Comparison of ENCODE assay signal across 23 cellular contexts in genomic region chr18:41347057-41347456, GRCh38.
DNase-seq lines count a peak whose midpoint lies in the region; FAIRE-seq and TF ChIP-seq lines count a peak whose summit lies in the region.
"Had no signal": no experiment of that assay in that cellular context is flagged by ENCODE, and none has a peak within 500 bp of the region (broad histone marks: within the 10 kb centered on the region; RNA-seq: fewer than 3 reads in every experiment).

No MANE protein-coding gene starts in this region.

- no peaks in the 10 kb centered on the region for H3K36me3 ChIP-seq in sigmoid colon
- no peaks in the 10 kb centered on the region for H3K36me3 ChIP-seq in esophagus squamous epithelium
- H3K36me3 ChIP-seq: cardiac muscle cell, neutrophil, suprapubic skin had no signal

- no peak for TF ChIP-seq EP300 in sigmoid colon (IDR thresholded peaks at IDR 0.05)

- no peak for TF ChIP-seq CTCF in D721Med (IDR thresholded peaks at IDR 0.05; ENCODE audit: insufficient read depth, missing control alignments)
- TF ChIP-seq CTCF in choroid plexus epithelial cell (conservative IDR thresholded peaks at IDR 0.05; ENCODE audit: low read depth, low read length) = no peak
- no peak for TF ChIP-seq CTCF in sigmoid colon (IDR thresholded peaks at IDR 0.05)
- TF ChIP-seq CTCF in esophagus squamous epithelium (IDR thresholded peaks at IDR 0.05) = no peak

- FAIRE-seq in D721Med (lab: Jason Lieb, UNC) = peak; percentile 38
- FAIRE-seq: small intestine had no signal

- intact Hi-C loops in sigmoid colon (cut with DNase I) = no loop called here
- intact Hi-C loops in esophagus squamous epithelium (cut with DNase I) = no loop called here

- H3K27me3 ChIP-seq in sigmoid colon = no peaks in the 10 kb centered on the region
- no peaks in the 10 kb centered on the region for H3K27me3 ChIP-seq in esophagus squamous epithelium
- H3K27me3 ChIP-seq: cardiac muscle cell, neutrophil, suprapubic skin had no signal

- WGBS in sigmoid colon, 2 donors = 76 to 84% methylated on average over 3 of the region's 3 CpGs
- WGBS in esophagus squamous epithelium, 2 donors = 78 to 86% methylated on average over 3 of the region's 3 CpGs

- no peak overlapping the region for H3K4me3 ChIP-seq in choroid plexus epithelial cell (ENCODE audit: low read depth, low read length)
- no peak overlapping the region for H3K4me3 ChIP-seq in sigmoid colon
- no peak overlapping the region for H3K4me3 ChIP-seq in esophagus squamous epithelium
- H3K4me3 ChIP-seq: cardiac muscle cell, suprapubic skin had no signal

- no peak for DNase-seq in D721Med (ENCODE audit: insufficient read length, low spot score)
- peak; percentile 65 for DNase-seq in NCI-H226
- peak; percentile 80 for DNase-seq in choroid plexus epithelial cell (ENCODE audit: low read depth)
- DNase-seq in non-pigmented ciliary epithelial cell (ENCODE audit: low read depth) = peak; percentile 70
- no peak for DNase-seq in sigmoid colon
- DNase-seq in esophagus squamous epithelium (lab: John Stamatoyannopoulos, UW) = no peak
- DNase-seq in amygdala (lab: John Stamatoyannopoulos, UW) = no peak
- DNase-seq in MV-4-11 (lab: John Stamatoyannopoulos, UW) = no peak
- DNase-seq: activated CD4-positive, alpha-beta T cell treated with anti-CD3 and anti-CD28 coated beads, Interleukin-2, amount 50 U/mL, for 4 hours; activated CD4-positive, CD25-positive, alpha-beta regulatory T cell; CD4-positive, CD25-positive, alpha-beta regulatory T cell; dermis blood vessel endothelial cell; DMS 273 treated with DMSO at 0.1 percent for 48 hours; KG1; mesendoderm; NCI-H146; NCI-H510A; small intestine; stimulated activated CD4-positive, alpha-beta T cell treated with anti-CD3 and anti-CD28 coated beads, Interleukin-2, amount 100 ng/mL, for 48 hours; T-cell had no signal

- H3K4me1 ChIP-seq in sigmoid colon = no peaks in the 10 kb centered on the region
- no peaks in the 10 kb centered on the region for H3K4me1 ChIP-seq in esophagus squamous epithelium
- H3K4me1 ChIP-seq: suprapubic skin had no signal

- H3K27ac ChIP-seq in sigmoid colon = no peak overlapping the region
- H3K27ac ChIP-seq in esophagus squamous epithelium = no peak overlapping the region
- H3K27ac ChIP-seq: cardiac muscle cell, neutrophil, suprapubic skin had no signal

- H3K9me3 ChIP-seq in sigmoid colon (no peaks in the 10 kb centered on the region), esophagus squamous epithelium (no peaks in the 10 kb centered on the region)
- H3K9me3 ChIP-seq: neutrophil, suprapubic skin had no signal

- TF ChIP-seq POLR2A in sigmoid colon (IDR thresholded peaks at IDR 0.05) = no peak
- no peak for TF ChIP-seq POLR2A in esophagus squamous epithelium (IDR thresholded peaks at IDR 0.05)

Comparison
In these comparisons a context has a peak if more than half of its experiments do, and no peak if none do; other contexts are left out.
1. DNase-seq: peak in NCI-H226 (single experiment), choroid plexus epithelial cell (single experiment) and non-pigmented ciliary epithelial cell (single experiment); none in D721Med (single experiment), sigmoid colon (single experiment), esophagus squamous epithelium (single experiment), amygdala (0 of 56) and MV-4-11 (single experiment).